ENCODE assay signal across 1 cellular context in genomic region chr20:32582659-32583580, GRCh38.
TF ChIP-seq lines count a peak whose summit lies in the region.

No MANE protein-coding gene starts in this region.

TF ChIP-seq in HepG2, 621 proteins besides CTCF, POLR2A, EP300 and RAD21 (continued from another document and continues in another):
- TF ChIP-seq, protein P1, sequence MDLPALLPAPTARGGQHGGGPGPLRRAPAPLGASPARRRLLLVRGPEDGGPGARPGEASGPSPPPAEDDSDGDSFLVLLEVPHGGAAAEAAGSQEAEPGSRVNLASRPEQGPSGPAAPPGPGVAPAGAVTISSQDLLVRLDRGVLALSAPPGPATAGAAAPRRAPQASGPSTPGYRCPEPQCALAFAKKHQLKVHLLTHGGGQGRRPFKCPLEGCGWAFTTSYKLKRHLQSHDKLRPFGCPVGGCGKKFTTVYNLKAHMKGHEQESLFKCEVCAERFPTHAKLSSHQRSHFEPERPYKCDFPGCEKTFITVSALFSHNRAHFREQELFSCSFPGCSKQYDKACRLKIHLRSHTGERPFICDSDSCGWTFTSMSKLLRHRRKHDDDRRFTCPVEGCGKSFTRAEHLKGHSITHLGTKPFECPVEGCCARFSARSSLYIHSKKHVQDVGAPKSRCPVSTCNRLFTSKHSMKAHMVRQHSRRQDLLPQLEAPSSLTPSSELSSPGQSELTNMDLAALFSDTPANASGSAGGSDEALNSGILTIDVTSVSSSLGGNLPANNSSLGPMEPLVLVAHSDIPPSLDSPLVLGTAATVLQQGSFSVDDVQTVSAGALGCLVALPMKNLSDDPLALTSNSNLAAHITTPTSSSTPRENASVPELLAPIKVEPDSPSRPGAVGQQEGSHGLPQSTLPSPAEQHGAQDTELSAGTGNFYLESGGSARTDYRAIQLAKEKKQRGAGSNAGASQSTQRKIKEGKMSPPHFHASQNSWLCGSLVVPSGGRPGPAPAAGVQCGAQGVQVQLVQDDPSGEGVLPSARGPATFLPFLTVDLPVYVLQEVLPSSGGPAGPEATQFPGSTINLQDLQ (CRISPR knock-in tag; IDR thresholded peaks at IDR 0.05) = 0 out of 2 replicates have a peak, but pooled peaks have one; percentile 61
- no peak for TF ChIP-seq ZNF562 (CRISPR knock-in tag; IDR thresholded peaks at IDR 0.05; ENCODE audit: borderline replicate concordance)
- TF ChIP-seq ZNF136 (CRISPR knock-in tag; IDR thresholded peaks at IDR 0.05; ENCODE audit: low read depth) = no peak
- TF ChIP-seq SP140L (CRISPR knock-in tag; IDR thresholded peaks at IDR 0.05; ENCODE audit: borderline replicate concordance) = no peak
- no peak for TF ChIP-seq CAMTA2 (CRISPR knock-in tag; IDR thresholded peaks at IDR 0.05; ENCODE audit: borderline replicate concordance)
- peak; percentile 87; the same call in 1 of the 2 replicates for TF ChIP-seq ZNF816 (CRISPR knock-in tag; IDR thresholded peaks at IDR 0.05; ENCODE audit: borderline replicate concordance)
- TF ChIP-seq HIVEP1 (CRISPR knock-in tag; IDR thresholded peaks at IDR 0.05) = no peak
- TF ChIP-seq IRF9 (CRISPR knock-in tag; IDR thresholded peaks at IDR 0.05; ENCODE audit: borderline replicate concordance) = no peak; the same call in 1 of the 2 replicates
- TF ChIP-seq TFE3 (CRISPR knock-in tag; IDR thresholded peaks at IDR 0.05) = no peak
- TF ChIP-seq, protein P2, sequence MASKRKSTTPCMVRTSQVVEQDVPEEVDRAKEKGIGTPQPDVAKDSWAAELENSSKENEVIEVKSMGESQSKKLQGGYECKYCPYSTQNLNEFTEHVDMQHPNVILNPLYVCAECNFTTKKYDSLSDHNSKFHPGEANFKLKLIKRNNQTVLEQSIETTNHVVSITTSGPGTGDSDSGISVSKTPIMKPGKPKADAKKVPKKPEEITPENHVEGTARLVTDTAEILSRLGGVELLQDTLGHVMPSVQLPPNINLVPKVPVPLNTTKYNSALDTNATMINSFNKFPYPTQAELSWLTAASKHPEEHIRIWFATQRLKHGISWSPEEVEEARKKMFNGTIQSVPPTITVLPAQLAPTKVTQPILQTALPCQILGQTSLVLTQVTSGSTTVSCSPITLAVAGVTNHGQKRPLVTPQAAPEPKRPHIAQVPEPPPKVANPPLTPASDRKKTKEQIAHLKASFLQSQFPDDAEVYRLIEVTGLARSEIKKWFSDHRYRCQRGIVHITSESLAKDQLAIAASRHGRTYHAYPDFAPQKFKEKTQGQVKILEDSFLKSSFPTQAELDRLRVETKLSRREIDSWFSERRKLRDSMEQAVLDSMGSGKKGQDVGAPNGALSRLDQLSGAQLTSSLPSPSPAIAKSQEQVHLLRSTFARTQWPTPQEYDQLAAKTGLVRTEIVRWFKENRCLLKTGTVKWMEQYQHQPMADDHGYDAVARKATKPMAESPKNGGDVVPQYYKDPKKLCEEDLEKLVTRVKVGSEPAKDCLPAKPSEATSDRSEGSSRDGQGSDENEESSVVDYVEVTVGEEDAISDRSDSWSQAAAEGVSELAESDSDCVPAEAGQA (IDR thresholded peaks at IDR 0.05; ENCODE audit: low read depth) = no peak
- TF ChIP-seq, protein P2 (CRISPR knock-in tag; IDR thresholded peaks at IDR 0.05; ENCODE audit: borderline replicate concordance) = no peak
- no peak for TF ChIP-seq ZNF646 (CRISPR knock-in tag; IDR thresholded peaks at IDR 0.05)
- peak; percentile 35; the same call in 1 of the 2 replicates for TF ChIP-seq DNMT1 (CRISPR knock-in tag; IDR thresholded peaks at IDR 0.05)
- TF ChIP-seq ZNF280B (CRISPR knock-in tag; IDR thresholded peaks at IDR 0.05; ENCODE audit: borderline replicate concordance) = no peak; the same call in 1 of the 2 replicates
- peak; percentile 79 for TF ChIP-seq NR2F6 (IDR thresholded peaks at IDR 0.05)
- TF ChIP-seq NR2F6 (CRISPR knock-in tag; IDR thresholded peaks at IDR 0.05) = no peak; the same call in none of the 2 replicates
- TF ChIP-seq ZNF713 (CRISPR knock-in tag; IDR thresholded peaks at IDR 0.05) = no peak
- no peak for TF ChIP-seq ZNF510 (CRISPR knock-in tag; IDR thresholded peaks at IDR 0.05; ENCODE audit: low read depth)
- TF ChIP-seq SOX6 (IDR thresholded peaks at IDR 0.05) = no peak
- peak; percentile 45 for TF ChIP-seq SOX6 (CRISPR knock-in tag; IDR thresholded peaks at IDR 0.05)
- TF ChIP-seq CBX1 (IDR thresholded peaks at IDR 0.05; ENCODE audit: low read depth) = no peak
- TF ChIP-seq, protein P3, sequence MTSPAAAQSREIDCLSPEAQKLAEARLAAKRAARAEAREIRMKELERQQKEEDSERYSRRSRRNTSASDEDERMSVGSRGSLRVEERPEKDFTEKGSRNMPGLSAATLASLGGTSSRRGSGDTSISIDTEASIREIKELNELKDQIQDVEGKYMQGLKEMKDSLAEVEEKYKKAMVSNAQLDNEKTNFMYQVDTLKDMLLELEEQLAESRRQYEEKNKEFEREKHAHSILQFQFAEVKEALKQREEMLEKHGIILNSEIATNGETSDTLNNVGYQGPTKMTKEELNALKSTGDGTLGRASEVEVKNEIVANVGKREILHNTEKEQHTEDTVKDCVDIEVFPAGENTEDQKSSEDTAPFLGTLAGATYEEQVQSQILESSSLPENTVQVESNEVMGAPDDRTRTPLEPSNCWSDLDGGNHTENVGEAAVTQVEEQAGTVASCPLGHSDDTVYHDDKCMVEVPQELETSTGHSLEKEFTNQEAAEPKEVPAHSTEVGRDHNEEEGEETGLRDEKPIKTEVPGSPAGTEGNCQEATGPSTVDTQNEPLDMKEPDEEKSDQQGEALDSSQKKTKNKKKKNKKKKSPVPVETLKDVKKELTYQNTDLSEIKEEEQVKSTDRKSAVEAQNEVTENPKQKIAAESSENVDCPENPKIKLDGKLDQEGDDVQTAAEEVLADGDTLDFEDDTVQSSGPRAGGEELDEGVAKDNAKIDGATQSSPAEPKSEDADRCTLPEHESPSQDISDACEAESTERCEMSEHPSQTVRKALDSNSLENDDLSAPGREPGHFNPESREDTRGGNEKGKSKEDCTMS (CRISPR knock-in tag; conservative IDR thresholded peaks at IDR 0.05) = no peak
- TF ChIP-seq ZFX (CRISPR knock-in tag; IDR thresholded peaks at IDR 0.05; ENCODE audit: low read depth) = peak; percentile 71
- no peak for TF ChIP-seq SIN3B (IDR thresholded peaks at IDR 0.05; ENCODE audit: low read length)
- no peak for TF ChIP-seq ZEB1 (IDR thresholded peaks at IDR 0.05; ENCODE audit: insufficient replicate concordance, low read depth)
- TF ChIP-seq SP5 (CRISPR knock-in tag; IDR thresholded peaks at IDR 0.05; ENCODE audit: borderline replicate concordance, low read depth) = no peak
- no peak for TF ChIP-seq TCF7L2 (IDR thresholded peaks at IDR 0.05; ENCODE audit: low read depth, low read length)
- TF ChIP-seq ZNF556 (CRISPR knock-in tag; IDR thresholded peaks at IDR 0.05; ENCODE audit: borderline replicate concordance) = no peak
- TF ChIP-seq ZNF850 (CRISPR knock-in tag; conservative IDR thresholded peaks at IDR 0.05) = peak; percentile 86; the same call in 1 of the 2 replicates
- no peak for TF ChIP-seq ELF3 (CRISPR knock-in tag; IDR thresholded peaks at IDR 0.05)
- no peak for TF ChIP-seq FOXK1 (CRISPR knock-in tag; IDR thresholded peaks at IDR 0.05; ENCODE audit: borderline replicate concordance, low read depth)
- TF ChIP-seq NCOA1 (CRISPR knock-in tag; IDR thresholded peaks at IDR 0.05) = 0 out of 2 replicates have a peak, but pooled peaks have one; percentile 82
